9 cellular contexts compared by ENCODE assay signal in genomic region chr2:159617651-159618050, GRCh38. TPM values are rescaled to one million over a fixed set of nuclear protein-coding genes. Genes with fewer than 3 reads are reported as not detected.
DNase-seq lines count a peak whose midpoint lies in the region; ATAC-seq, FAIRE-seq and TF ChIP-seq lines count a peak whose summit lies in the region.
"Had no signal": no experiment of that assay in that cellular context is flagged by ENCODE, and none has a peak within 500 bp of the region (broad histone marks: within the 10 kb centered on the region; RNA-seq: fewer than 3 reads in every experiment).

No MANE protein-coding gene starts in this region.

- H3K9me3 ChIP-seq in MG63 (no peaks in the 10 kb centered on the region), SK-N-SH (no peaks in the 10 kb centered on the region), keratinocyte (ENCODE audit: control insufficient read depth, low read depth, low read length) (no peaks in the 10 kb centered on the region), spleen (no peaks in the 10 kb centered on the region)

- peak; percentile 34 for FAIRE-seq in keratinocyte (lab: Jason Lieb, UNC)

- peaks cover 21% of the 10 kb centered on the region for H3F3A ChIP-seq in SK-N-SH (replicated peaks; ENCODE audit: insufficient read depth)

- no peak for TF ChIP-seq CTCF in SK-N-SH (IDR thresholded peaks at IDR 0.05)
- no peak for TF ChIP-seq CTCF in keratinocyte (optimal IDR thresholded peaks at IDR 0.05 in 1 of 3, IDR thresholded peaks at IDR 0.05 in 1 of 3, conservative IDR thresholded peaks at IDR 0.05 in 1 of 3; ENCODE audit: extremely low read depth in 1 of 3, insufficient read depth in 2 of 3, low read length in 3 of 3)
- no peak for TF ChIP-seq CTCF in spleen (IDR thresholded peaks at IDR 0.05 in 8 of 11, conservative IDR thresholded peaks at IDR 0.05 in 3 of 11)

- TF ChIP-seq EP300 in SK-N-SH (IDR thresholded peaks at IDR 0.05; ENCODE audit: borderline replicate concordance in 1 of 2, low read depth in 1 of 2, low read length in 1 of 2): no peak

- no peak for ATAC-seq in GM21528 (IDR thresholded peaks at IDR 0.05; ENCODE audit: low FRiP score, unreplicated experiment)

- CTCF ChIA-PET in SK-N-SH (lab: Yijun Ruan, JAX): interaction anchor here (1.3 to 2.9 kb wide), 3 partner anchors 10 to 95 kb away, joined by 3 to 11 read pairs (median 3); partner anchors contain the start of gene MARCHF7

- dilution Hi-C loops in keratinocyte (cut with MboI; ENCODE audit: extremely low pct_ligation_motif_present, low sequenced_read_pairs): loop anchor here (25.0 kb wide), 1 partner anchor 95 kb away; the partner anchor contains the start of gene MARCHF7

- no peaks in the 10 kb centered on the region for H3K36me3 ChIP-seq in MG63
- no peaks in the 10 kb centered on the region for H3K36me3 ChIP-seq in SK-N-SH (replicated peaks in 1 of 2; ENCODE audit: control insufficient read depth in 1 of 2, insufficient read depth in 2 of 2, low read length in 1 of 2)
- no peaks in the 10 kb centered on the region for H3K36me3 ChIP-seq in keratinocyte (ENCODE audit: control insufficient read depth in 2 of 2, extremely low read depth in 1 of 2, insufficient read depth in 2 of 2, low read length in 2 of 2)
- H3K36me3 ChIP-seq in spleen: no peaks in the 10 kb centered on the region

- peak; percentile 51 for DNase-seq in A172 (ENCODE audit: low spot score)
- DNase-seq in MG63: peak; percentile 13
- DNase-seq in SK-N-SH: peak; percentile 50
- DNase-seq in keratinocyte (ENCODE audit: low read depth, low spot score): no peak
- no peak for DNase-seq in HPDE6-E6E7 (ENCODE audit: extremely low spot score)
- no peak for DNase-seq in activated CD4-positive, CD25-positive, alpha-beta regulatory T cell (lab: John Stamatoyannopoulos, UW)
- no peak for DNase-seq in spleen
- DNase-seq: kidney glomerular epithelial cell had no signal

- TF ChIP-seq POLR2A in spleen (IDR thresholded peaks at IDR 0.05): no peak

- H3K27ac ChIP-seq in SK-N-SH (ENCODE audit: low read depth in 2 of 2, low read length in 1 of 2) (peak overlapping the region; percentile 99; a peak in 3 of 4 replicates), keratinocyte (ENCODE audit: control insufficient read depth, insufficient read depth, low read length) (no peak overlapping the region), spleen (no peak overlapping the region)

- H3K27me3 ChIP-seq in MG63 (no peaks in the 10 kb centered on the region), SK-N-SH (ENCODE audit: insufficient read depth) (no peaks in the 10 kb centered on the region), keratinocyte (ENCODE audit: control insufficient read depth, extremely low read depth, insufficient read depth, low read length) (no peaks in the 10 kb centered on the region), spleen (replicated peaks in 1 of 7) (peaks cover 0 to 8% (median 0%) of the 10 kb centered on the region in 7 donors)

- H3K4me2 ChIP-seq in SK-N-SH (peak overlapping the region; percentile 78), keratinocyte (ENCODE audit: control insufficient read depth, extremely low read depth, insufficient read depth, low read depth, low read length) (peak overlapping the region; percentile 99)

- intact Hi-C loops in spleen (cut with DNase I; ENCODE audit: low total_unique reads): no loop called here

- no peaks in the 10 kb centered on the region for H4K20me1 ChIP-seq in SK-N-SH (ENCODE audit: insufficient read depth)
- H4K20me1 ChIP-seq in keratinocyte (ENCODE audit: control insufficient read depth, extremely low read depth, insufficient read depth, low read length): no peaks in the 10 kb centered on the region

- TF ChIP-seq RAD21 in SK-N-SH (IDR thresholded peaks at IDR 0.05; ENCODE audit: low read length): peak; percentile 31

- H3K4me3 ChIP-seq in MG63 (no peak overlapping the region), SK-N-SH (ENCODE audit: low read depth in 2 of 2, low read length in 1 of 2) (peak overlapping the region; percentile 80 to 85), keratinocyte (ENCODE audit: control insufficient read depth in 2 of 3, extremely low read depth in 1 of 3, insufficient read depth in 2 of 3, low read depth in 1 of 3, low read length in 3 of 3) (peak overlapping the region in 2 of 3 experiments; percentile 11 to 95), spleen (no peak overlapping the region)

- H3K79me2 ChIP-seq in SK-N-SH (ENCODE audit: insufficient read depth) (peaks cover 43% of the 10 kb centered on the region), keratinocyte (ENCODE audit: control insufficient read depth, insufficient read depth, low read length) (peaks cover 16% of the 10 kb centered on the region)

- H3K9me1 ChIP-seq in keratinocyte (ENCODE audit: control insufficient read depth, extremely low read depth, insufficient read depth, low read length): no peaks in the 10 kb centered on the region

- 2% methylated on average over 2 of the region's 2 CpGs for WGBS in SK-N-SH (ENCODE audit: low lambda C conversion rate)
- WGBS in spleen, 5 donors: 22 to 45% (median 29%) methylated on average over 2 of the region's 2 CpGs

- POLR2A ChIA-PET in SK-N-SH (lab: Yijun Ruan, JAX): interaction anchor here (1.0 kb wide), 1 partner anchor 94 kb away, joined by 3 read pairs; the partner anchor contains the start of gene MARCHF7

- H2AFZ ChIP-seq in SK-N-SH (ENCODE audit: low read depth): peak overlapping the region; percentile 86; the same call in 1 of the 2 replicates
- peak overlapping the region; percentile 10 for H2AFZ ChIP-seq in keratinocyte (ENCODE audit: control insufficient read depth, low read length)

- H3K4me1 ChIP-seq in SK-N-SH (ENCODE audit: control insufficient read depth in 1 of 2, insufficient read depth in 2 of 2, low read depth in 1 of 2, low read length in 1 of 2): peaks cover 4 to 10% of the 10 kb centered on the region in 2 experiments; a peak in 2 of 4 replicates
- peaks cover 12% of the 10 kb centered on the region for H3K4me1 ChIP-seq in keratinocyte (ENCODE audit: control insufficient read depth, extremely low read depth, insufficient read depth, low read length)
- peaks cover 0 to 64% (median 24%) of the 10 kb centered on the region in 6 donors for H3K4me1 ChIP-seq in spleen

- H3K9me2 ChIP-seq in SK-N-SH: no peaks in the 10 kb centered on the region

- peak overlapping the region; percentile 98; the same call in 1 of the 2 replicates for H3K9ac ChIP-seq in SK-N-SH
- H3K9ac ChIP-seq in keratinocyte (ENCODE audit: control insufficient read depth, extremely low read depth, insufficient read depth, low read length): no peak overlapping the region

TF ChIP-seq in SK-N-SH, 30 proteins besides CTCF, POLR2A, EP300 and RAD21 (continues in another document):
- TF ChIP-seq GATA2 (CRISPR knock-in tag; IDR thresholded peaks at IDR 0.05): no peak; the same call in 1 of the 2 replicates
- no peak for TF ChIP-seq RXRA (IDR thresholded peaks at IDR 0.05; ENCODE audit: borderline replicate concordance, low read depth)
- peak; percentile 76 for TF ChIP-seq CHD2 (IDR thresholded peaks at IDR 0.05; ENCODE audit: low read length, partially characterized antibody)
- no peak for TF ChIP-seq IRF3 (IDR thresholded peaks at IDR 0.05; ENCODE audit: low read depth, low read length)
- no peak for TF ChIP-seq ELF1 (IDR thresholded peaks at IDR 0.05)
- no peak for TF ChIP-seq MEF2A (IDR thresholded peaks at IDR 0.05; ENCODE audit: borderline replicate concordance, low read depth)
- no peak for TF ChIP-seq TAF1 (IDR thresholded peaks at IDR 0.05; ENCODE audit: borderline replicate concordance, low read depth, low read length)
- TF ChIP-seq PBX3 (IDR thresholded peaks at IDR 0.05): no peak
- no peak for TF ChIP-seq GABPA (IDR thresholded peaks at IDR 0.05; ENCODE audit: low read depth)
- no peak for TF ChIP-seq POLR2AphosphoS5 (IDR thresholded peaks at IDR 0.05; ENCODE audit: low read depth, low read length)

RNA-seq across cellular contexts. Expression of gene BAZ2B, which starts 1.3 kb away (rescaled TPM):
- 25.3 and 43.4 TPM in 2 replicates for total RNA-seq in A172 (2014; rRNA removed; shearing (Covaris generic))
- total RNA-seq in MG63 (2014; rRNA removed; shearing (Covaris generic); ENCODE audit: low replicate concordance): 2.1 and 12.2 TPM in 2 replicates
- polyA plus RNA-seq in SK-N-SH (2012; rRNA removed) (10.2 and 16.0 TPM in 2 replicates), keratinocyte (25.1 to 31.3 TPM (median 27.0 TPM) in 3 replicates), spleen (1 to 10 TPM; 5.6 to 8.6 (median 7.1) TPM)
- 12.4 and 15.5 TPM in 2 replicates for polyA plus RNA-seq in SK-N-SH (2012; cell fraction: cytosol; rRNA removed)
- polyA plus RNA-seq in SK-N-SH (2012; cell fraction: nucleus; rRNA removed): 13.2 and 28.2 TPM in 2 replicates
- 107 TPM for polyA plus RNA-seq in keratinocyte (2011; ENCODE audit: low read depth)
- polyA plus RNA-seq in keratinocyte (2011; cell fraction: cytosol; rRNA removed): 11.0 and 17.6 TPM in 2 replicates
- 51.9 and 64.4 TPM in 2 replicates for polyA plus RNA-seq in keratinocyte (2011; cell fraction: nucleus; rRNA removed)
- polyA plus RNA-seq in keratinocyte (2012; ENCODE audit: low replicate concordance): 23.6 and 33.9 TPM in 2 replicates
- 33.1 to 121 TPM (median 114 TPM) in 3 replicates for polyA minus RNA-seq in keratinocyte
- 16.5 TPM for polyA minus RNA-seq in keratinocyte (2011; cell fraction: cytosol; rRNA and poly(A)+ RNA removed)
- 70.9 and 159 TPM in 2 replicates for polyA minus RNA-seq in keratinocyte (2011; cell fraction: nucleus; rRNA and poly(A)+ RNA removed)
- total RNA-seq in spleen: 100 to 1,000 TPM in 3 of 7 donors, 10 to 100 TPM in 4; 75.4 to 158 (median 95.7) TPM

Comparison
In these comparisons a context has a peak if more than half of its experiments do, and no peak if none do; other contexts are left out.
1. DNase-seq: peak in A172 (single experiment), MG63 (single experiment) and SK-N-SH (single experiment); none in keratinocyte (single experiment), HPDE6-E6E7 (single experiment), activated CD4-positive, CD25-positive, alpha-beta regulatory T cell (0 of 4) and spleen (single experiment).
2. H3K4me3 ChIP-seq: peak in SK-N-SH (2 of 2) and keratinocyte (2 of 3); none in MG63 (single experiment) and spleen (0 of 8).
3. H3K27ac ChIP-seq: peak in SK-N-SH (2 of 2); none in keratinocyte (single experiment) and spleen (0 of 8).